Comparison of ENCODE assay signal across 17 cellular contexts in the genomic region with DNA sequence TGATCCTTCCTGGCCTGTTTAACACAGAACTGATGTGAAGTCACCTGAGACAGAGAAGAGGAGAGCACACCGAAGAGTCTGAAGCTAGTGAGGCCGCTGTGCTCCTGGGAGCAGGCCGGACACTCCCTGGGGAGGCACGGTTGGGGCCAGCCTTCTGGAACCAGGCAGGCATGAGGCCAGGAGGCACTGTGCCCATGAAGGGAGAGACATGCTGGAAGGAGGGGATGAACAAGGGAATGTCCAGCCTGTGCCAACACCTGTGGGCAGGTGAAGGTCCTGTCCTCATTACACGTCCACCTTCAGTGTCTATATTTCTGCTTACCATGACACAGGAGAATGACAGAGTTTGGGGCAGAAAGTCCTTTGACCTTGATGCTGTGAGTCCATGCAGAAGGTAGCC.
DNase-seq lines count a peak whose midpoint lies in the region; ATAC-seq, FAIRE-seq and TF ChIP-seq lines count a peak whose summit lies in the region.
"Had no signal": no experiment of that assay in that cellular context is flagged by ENCODE, and none has a peak within 500 bp of the region (broad histone marks: within the 10 kb centered on the region; RNA-seq: fewer than 3 reads in every experiment).

No MANE protein-coding gene starts in this region.

- TF ChIP-seq CTCF in left ventricle myocardium inferior (IDR thresholded peaks at IDR 0.05; ENCODE audit: borderline replicate concordance) (no peak), nephron progenitor cell (IDR thresholded peaks at IDR 0.05) (no peak)

- DNase-seq in left ventricle myocardium inferior, result no peak
- no peak for DNase-seq in Right ventricle myocardium inferior (ENCODE audit: missing footprints)
- DNase-seq in ecto neural progenitor cell (ENCODE audit: low spot score), result peak; percentile 25
- DNase-seq in nephron progenitor cell, result no peak
- DNase-seq in small intestine, result no peak
- DNase-seq: ACHN; CD4-positive, CD25-positive, alpha-beta regulatory T cell; DMS53; GF-D8; HCEC 1CT; HFFc6 had no signal

- H3K9me3 ChIP-seq in left ventricle myocardium inferior (replicated peaks), result peaks cover 2% of the 10 kb centered on the region
- no peaks in the 10 kb centered on the region for H3K9me3 ChIP-seq in small intestine (ENCODE audit: control insufficient read depth, low read depth)

- no peak overlapping the region for H3K4me3 Mint-ChIP-seq in nephron progenitor cell
- H3K4me3 Mint-ChIP-seq: CD4-positive, CD25-positive, alpha-beta regulatory T cell; HFFc6 had no signal

- FAIRE-seq in small intestine (lab: Jason Lieb, UNC), result no peak
- FAIRE-seq: GM19239, H1 had no signal

- H3K27ac Mint-ChIP-seq in nephron progenitor cell, result peak overlapping the region; percentile 11
- H3K27ac Mint-ChIP-seq: CD4-positive, CD25-positive, alpha-beta regulatory T cell; HFFc6 had no signal

- H3K27me3 ChIP-seq in left ventricle myocardium inferior (ENCODE audit: low read depth) (no peaks in the 10 kb centered on the region), small intestine (ENCODE audit: control insufficient read depth in 2 of 2, insufficient read depth in 2 of 2, low read length in 2 of 2) (no peaks in the 10 kb centered on the region)

- H3K4me1 ChIP-seq in left ventricle myocardium inferior, result peaks cover 34% of the 10 kb centered on the region
- H3K4me1 ChIP-seq in small intestine (ENCODE audit: control insufficient read depth in 2 of 2, insufficient read depth in 1 of 2, low read depth in 1 of 2, low read length in 1 of 2), result no peaks in the 10 kb centered on the region

- H3K27me3 Mint-ChIP-seq in nephron progenitor cell (ENCODE audit: low read depth, poor library complexity), result peaks cover 8% of the 10 kb centered on the region

- no peaks in the 10 kb centered on the region for H3K36me3 Mint-ChIP-seq in nephron progenitor cell (ENCODE audit: low read depth)
- H3K36me3 Mint-ChIP-seq: CD4-positive, CD25-positive, alpha-beta regulatory T cell had no signal

- H3K36me3 ChIP-seq in left ventricle myocardium inferior (no peaks in the 10 kb centered on the region), small intestine (ENCODE audit: control insufficient read depth in 2 of 2, insufficient read depth in 2 of 2, low read length in 2 of 2) (no peaks in the 10 kb centered on the region)
- H3K36me3 ChIP-seq: BLaER1 treated with 17β-estradiol and CSF1 and Interleukin-3, amounts not matched to agents 10 nM and 100 nM had no signal

- H3K27ac ChIP-seq in left ventricle myocardium inferior (replicated peaks) (peak overlapping the region; percentile 16), small intestine (ENCODE audit: low read depth in 1 of 2, low read length in 1 of 2) (no peak overlapping the region)
- H3K27ac ChIP-seq: BLaER1 treated with 17β-estradiol and CSF1 and Interleukin-3, amounts not matched to agents 10 nM and 100 nM; HL-60 had no signal

- H3K9me3 Mint-ChIP-seq in nephron progenitor cell, result no peaks in the 10 kb centered on the region
- H3K9me3 Mint-ChIP-seq: HFFc6 had no signal

- ATAC-seq in Right ventricle myocardium inferior (no peak), HG02571 (IDR thresholded peaks at IDR 0.05; ENCODE audit: unreplicated experiment) (no peak), HG03039 (IDR thresholded peaks at IDR 0.05; ENCODE audit: unreplicated experiment) (no peak)

- intact Hi-C loops in left ventricle myocardium inferior (cut with micrococcal nuclease), result no loop called here
- intact Hi-C loops in Right ventricle myocardium inferior (cut with DNase I), result no loop called here

- peaks cover 41% of the 10 kb centered on the region for H3K4me1 Mint-ChIP-seq in nephron progenitor cell
- H3K4me1 Mint-ChIP-seq: CD4-positive, CD25-positive, alpha-beta regulatory T cell had no signal

- 92 to 95% (median 94%) methylated on average over 5 of the region's 5 CpGs for WGBS in small intestine, 3 donors

- H3K4me3 ChIP-seq in left ventricle myocardium inferior (no peak overlapping the region), small intestine (ENCODE audit: low read depth in 1 of 2, low read length in 2 of 2) (no peak overlapping the region)
- H3K4me3 ChIP-seq: BLaER1 treated with 17β-estradiol and CSF1 and Interleukin-3, amounts not matched to agents 10 nM and 100 nM had no signal
